In genomic region chr2:101731221-101732054, GRCh38 we compare ENCODE assay signal across 1 cellular context.
TF ChIP-seq lines count a peak whose summit lies in the region.

No MANE protein-coding gene starts in this region.

TF ChIP-seq in HepG2, 621 proteins besides CTCF, POLR2A, EP300 and RAD21 (continued from another document and continues in another):
- no peak for TF ChIP-seq PRDM4 (CRISPR knock-in tag; IDR thresholded peaks at IDR 0.05; ENCODE audit: borderline replicate concordance)
- no peak for TF ChIP-seq GPBP1L1 (CRISPR knock-in tag; IDR thresholded peaks at IDR 0.05)
- no peak for TF ChIP-seq SETDB1 (CRISPR knock-in tag; IDR thresholded peaks at IDR 0.05; ENCODE audit: borderline replicate concordance)
- TF ChIP-seq CREB1 (IDR thresholded peaks at IDR 0.05) = 0 out of 2 replicates have a peak, but pooled peaks have one; percentile 42
- no peak for TF ChIP-seq CREB1 (CRISPR knock-in tag; IDR thresholded peaks at IDR 0.05)
- TF ChIP-seq POGK (CRISPR knock-in tag; conservative IDR thresholded peaks at IDR 0.05) = no peak
- TF ChIP-seq MLLT10 (CRISPR knock-in tag; IDR thresholded peaks at IDR 0.05) = no peak
- TF ChIP-seq SNRNP70 (IDR thresholded peaks at IDR 0.05; ENCODE audit: low read depth, low read length) = no peak
- no peak for TF ChIP-seq ZZZ3 (CRISPR knock-in tag; IDR thresholded peaks at IDR 0.05; ENCODE audit: borderline replicate concordance)
- TF ChIP-seq ZBTB37 (CRISPR knock-in tag; IDR thresholded peaks at IDR 0.05) = peak; percentile 25; the same call in 1 of the 2 replicates
- TF ChIP-seq ZNF136 (CRISPR knock-in tag; IDR thresholded peaks at IDR 0.05; ENCODE audit: low read depth) = no peak
- TF ChIP-seq ZFP36 (IDR thresholded peaks at IDR 0.05; ENCODE audit: borderline replicate concordance, low read depth, low read length, partially characterized antibody) = no peak
- no peak for TF ChIP-seq ZBTB38 (CRISPR knock-in tag; IDR thresholded peaks at IDR 0.05)
- TF ChIP-seq CENPT (CRISPR knock-in tag; IDR thresholded peaks at IDR 0.05; ENCODE audit: low read depth) = no peak
- no peak for TF ChIP-seq ZSCAN25 (CRISPR knock-in tag; IDR thresholded peaks at IDR 0.05)
- no peak for TF ChIP-seq TOPORS (CRISPR knock-in tag; IDR thresholded peaks at IDR 0.05)
- peak; percentile 99 for TF ChIP-seq ZNF460 (CRISPR knock-in tag; IDR thresholded peaks at IDR 0.05; ENCODE audit: borderline replicate concordance)
- TF ChIP-seq ARNT (IDR thresholded peaks at IDR 0.05) = no peak
- TF ChIP-seq ZNF781 (CRISPR knock-in tag; IDR thresholded peaks at IDR 0.05; ENCODE audit: borderline replicate concordance, not compliant biosample characterization) = no peak
- TF ChIP-seq KLF15 (CRISPR knock-in tag; IDR thresholded peaks at IDR 0.05; ENCODE audit: borderline replicate concordance) = no peak
- no peak for TF ChIP-seq NFYC (CRISPR knock-in tag; IDR thresholded peaks at IDR 0.05)
- TF ChIP-seq ZFP91 (CRISPR knock-in tag; IDR thresholded peaks at IDR 0.05; ENCODE audit: borderline replicate concordance) = no peak
- no peak for TF ChIP-seq ZSCAN20 (CRISPR knock-in tag; IDR thresholded peaks at IDR 0.05; ENCODE audit: borderline replicate concordance)
- TF ChIP-seq ZNF207 (IDR thresholded peaks at IDR 0.05; ENCODE audit: borderline replicate concordance) = no peak
- TF ChIP-seq CHCHD3 (CRISPR knock-in tag; IDR thresholded peaks at IDR 0.05) = no peak
- TF ChIP-seq ETS1 (CRISPR knock-in tag; IDR thresholded peaks at IDR 0.05) = no peak
- no peak for TF ChIP-seq MED13 (CRISPR knock-in tag; IDR thresholded peaks at IDR 0.05)
- no peak for TF ChIP-seq SRY (CRISPR knock-in tag; IDR thresholded peaks at IDR 0.05)
- no peak for TF ChIP-seq NR1H2 (CRISPR knock-in tag; IDR thresholded peaks at IDR 0.05; ENCODE audit: borderline replicate concordance, low read depth)
- no peak for TF ChIP-seq NFIB (CRISPR knock-in tag; IDR thresholded peaks at IDR 0.05; ENCODE audit: borderline replicate concordance)
- no peak for TF ChIP-seq MIER3 (CRISPR knock-in tag; IDR thresholded peaks at IDR 0.05; ENCODE audit: borderline replicate concordance)
- no peak for TF ChIP-seq ZNF276 (CRISPR knock-in tag; IDR thresholded peaks at IDR 0.05; ENCODE audit: low read depth)
- TF ChIP-seq TFDP2 (CRISPR knock-in tag; IDR thresholded peaks at IDR 0.05) = no peak
- TF ChIP-seq PAX8 (CRISPR knock-in tag; IDR thresholded peaks at IDR 0.05; ENCODE audit: borderline replicate concordance) = no peak
- TF ChIP-seq PHF8 (CRISPR knock-in tag; IDR thresholded peaks at IDR 0.05) = no peak
- TF ChIP-seq CREB3 (CRISPR knock-in tag; IDR thresholded peaks at IDR 0.05) = no peak
- TF ChIP-seq GLI4 (CRISPR knock-in tag; IDR thresholded peaks at IDR 0.05; ENCODE audit: borderline replicate concordance) = no peak
- no peak for TF ChIP-seq PCBP1 (IDR thresholded peaks at IDR 0.05; ENCODE audit: borderline replicate concordance, low read depth, low read length)
- TF ChIP-seq TP53 (CRISPR knock-in tag; conservative IDR thresholded peaks at IDR 0.05) = no peak
- TF ChIP-seq DNMT1 (CRISPR knock-in tag; IDR thresholded peaks at IDR 0.05) = no peak
- no peak for TF ChIP-seq RFXANK (CRISPR knock-in tag; IDR thresholded peaks at IDR 0.05)
- TF ChIP-seq ZNF503 (CRISPR knock-in tag; IDR thresholded peaks at IDR 0.05) = peak; percentile 61; the same call in 1 of the 2 replicates
- TF ChIP-seq GRHL1 (CRISPR knock-in tag; conservative IDR thresholded peaks at IDR 0.05) = no peak
- no peak for TF ChIP-seq SP4 (CRISPR knock-in tag; IDR thresholded peaks at IDR 0.05)
